In genomic region chr22:44758970-44759365, GRCh38 we compare ENCODE assay signal across 1 cellular context.
TF ChIP-seq lines count a peak whose summit lies in the region.

No MANE protein-coding gene starts in this region.

TF ChIP-seq in IMR-90, 13 proteins besides CTCF, POLR2A, EP300 and RAD21:
- TF ChIP-seq SMC3 (IDR thresholded peaks at IDR 0.05; ENCODE audit: low read depth, low read length) (no peak), MAFK (IDR thresholded peaks at IDR 0.05; ENCODE audit: low read depth, low read length) (no peak), RCOR1 (IDR thresholded peaks at IDR 0.05; ENCODE audit: insufficient replicate concordance, low read length) (no peak), ELK1 (IDR thresholded peaks at IDR 0.05; ENCODE audit: borderline replicate concordance, low read depth, low read length) (no peak), CEBPB (IDR thresholded peaks at IDR 0.05; ENCODE audit: low read depth, low read length) (no peak), CHD1 (IDR thresholded peaks at IDR 0.05; ENCODE audit: low read depth, low read length) (no peak), FOS (IDR thresholded peaks at IDR 0.05; ENCODE audit: low read depth, low read length) (no peak), USF2 (IDR thresholded peaks at IDR 0.05; ENCODE audit: low read depth, low read length) (no peak), MXI1 (IDR thresholded peaks at IDR 0.05; ENCODE audit: borderline replicate concordance, low read depth, low read length) (no peak), MAZ (IDR thresholded peaks at IDR 0.05; ENCODE audit: borderline replicate concordance, low read depth, low read length) (no peak), NFE2L2 (IDR thresholded peaks at IDR 0.05; ENCODE audit: low read depth, low read length) (no peak), BHLHE40 (IDR thresholded peaks at IDR 0.05; ENCODE audit: low read depth, low read length) (no peak), RFX5 (IDR thresholded peaks at IDR 0.05; ENCODE audit: low read depth, low read length) (no peak)
